13 cellular contexts compared by ENCODE assay signal in genomic region chrX:109714340-109714958, GRCh38. TPM values are rescaled to one million over a fixed set of nuclear protein-coding genes. Genes with fewer than 3 reads are reported as not detected.
A peak's percentile ranks its signal among the peaks of the same experiment; 100 is the strongest.
DNase-seq lines count a peak whose midpoint lies in the region; ATAC-seq, FAIRE-seq and TF ChIP-seq lines count a peak whose summit lies in the region.
"Had no signal": no experiment of that assay in that cellular context is flagged by ENCODE, and none has a peak within 500 bp of the region (broad histone marks: within the 10 kb centered on the region; RNA-seq: fewer than 3 reads in every experiment).

No MANE protein-coding gene starts in this region.

- no peaks in the 10 kb centered on the region for H4K20me1 ChIP-seq in MM.1S (ENCODE audit: insufficient read depth, low read length)

- H3K27me3 ChIP-seq in MM.1S (replicated peaks; ENCODE audit: insufficient read depth, low read length): no peaks in the 10 kb centered on the region

- no peaks in the 10 kb centered on the region for H3K36me3 ChIP-seq in MM.1S (replicated peaks; ENCODE audit: insufficient read depth, low read length)

- no peak for TF ChIP-seq POLR2A in H54 (IDR thresholded peaks at IDR 0.05; ENCODE audit: low read depth, low read length)

- no peak overlapping the region for H2AFZ ChIP-seq in MM.1S (ENCODE audit: low read length)

- H3K4me1 ChIP-seq in MM.1S (ENCODE audit: low read length): 0 out of 2 replicates have a peak, but pooled peaks cover 7% of the 10 kb centered on the region

- H3K4me3 ChIP-seq in epithelial cell of esophagus (ENCODE audit: low read length): no peak overlapping the region
- no peak overlapping the region for H3K4me3 ChIP-seq in MM.1S (ENCODE audit: low read length)

- peaks cover 6% of the 10 kb centered on the region; the same call in 1 of the 2 replicates for H3K79me2 ChIP-seq in MM.1S (ENCODE audit: low read length)

- intact Hi-C loops in Right ventricle myocardium inferior (cut with DNase I): loop anchor here (2.0 to 10.0 kb wide), 2 partner anchors 172 to 430 kb away; no protein-coding TSS in a partner anchor

- DNase-seq in H54 (ENCODE audit: insufficient read length, low spot score) (no peak), RCC 7860 (ENCODE audit: low spot score) (peak; percentile 65), epithelial cell of esophagus (ENCODE audit: low read depth) (peak; percentile 76), pulmonary artery endothelial cell (ENCODE audit: low read depth, low spot score) (peak; percentile 19), DMS53 (lab: John Stamatoyannopoulos, UW) (no peak), Right ventricle myocardium inferior (ENCODE audit: missing footprints) (no peak), MM.1S (no peak)
- DNase-seq: activated CD4-positive, alpha-beta memory T cell treated with anti-CD3 and anti-CD28 coated beads, Interleukin-2, amount 10 ng/mL, durations not matched to agents 7 days and 5 days; activated naive CD8-positive, alpha-beta T cell treated with anti-CD3 and anti-CD28 coated beads for 36 hours; naive thymus-derived CD8-positive, alpha-beta T cell; NCI-H1105 treated with DMSO at 0.1 percent for 48 hours; NCI-H774; stimulated activated CD4-positive, alpha-beta T cell treated with anti-CD3 and anti-CD28 coated beads, Interleukin-15, amount 100 ng/mL, for 24 hours had no signal

- no peak overlapping the region for H3K4me2 ChIP-seq in MM.1S (ENCODE audit: low read depth, low read length)

- H3K9me3 ChIP-seq in MM.1S (replicated peaks; ENCODE audit: insufficient read depth, low read length): no peaks in the 10 kb centered on the region

- no peaks in the 10 kb centered on the region for H3F3A ChIP-seq in MM.1S (ENCODE audit: insufficient read depth, low read length)

- TF ChIP-seq CTCF in epithelial cell of esophagus (IDR thresholded peaks at IDR 0.05; ENCODE audit: insufficient read depth, low read depth, low read length, missing control alignments): no peak
- TF ChIP-seq CTCF in MM.1S (IDR thresholded peaks at IDR 0.05; ENCODE audit: low read length): no peak

- no peaks in the 10 kb centered on the region for H3K9me2 ChIP-seq in MM.1S (replicated peaks; ENCODE audit: insufficient read depth, low read length)

- H3K9ac ChIP-seq in MM.1S (ENCODE audit: low read length): no peak overlapping the region

- peak; percentile 72 for FAIRE-seq in H54 (lab: Jason Lieb, UNC)
- FAIRE-seq in RCC 7860 (lab: Jason Lieb, UNC): peak; percentile 93

- no peak for ATAC-seq in Right ventricle myocardium inferior
- ATAC-seq: naive thymus-derived CD8-positive, alpha-beta T cell had no signal

- H3K27ac ChIP-seq in MM.1S (ENCODE audit: low read length): no peak overlapping the region

RNA-seq across cellular contexts. Expression of gene ACSL4, which starts 18.6 kb away (rescaled TPM):
- total RNA-seq in pulmonary artery endothelial cell (146 and 148 TPM in 2 replicates), Right ventricle myocardium inferior (30.6 TPM)

Comparison
In these comparisons a context has a peak if more than half of its experiments do, and no peak if none do; other contexts are left out.
1. DNase-seq: peak in RCC 7860 (single experiment), epithelial cell of esophagus (single experiment) and pulmonary artery endothelial cell (single experiment); none in H54 (single experiment), DMS53 (single experiment), Right ventricle myocardium inferior (single experiment) and MM.1S (single experiment).